10 cellular contexts compared by ENCODE assay signal in the genomic region with DNA sequence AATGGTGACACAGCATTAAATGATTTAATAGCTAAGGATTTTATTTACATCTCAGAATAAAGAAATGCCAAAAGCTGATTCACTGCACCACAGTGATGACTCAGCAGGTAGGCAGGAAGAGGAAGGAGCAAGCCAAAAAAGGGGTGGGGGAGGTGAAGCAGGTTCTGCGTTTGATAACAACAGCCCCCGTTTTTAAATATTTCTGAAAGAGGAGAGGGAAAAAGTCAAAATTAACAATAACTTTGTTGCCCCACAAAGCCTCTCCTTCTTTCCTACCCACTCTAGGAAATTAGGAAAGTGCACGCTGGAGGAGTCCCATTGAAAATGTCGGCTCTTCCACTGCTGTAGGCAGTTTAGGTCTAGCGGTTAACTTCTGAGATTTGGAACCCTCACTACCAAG. TPM values are rescaled to one million over a fixed set of nuclear protein-coding genes. Genes with fewer than 3 reads are reported as not detected.
DNase-seq lines count a peak whose midpoint lies in the region; ATAC-seq, FAIRE-seq and TF ChIP-seq lines count a peak whose summit lies in the region.
"Had no signal": no experiment of that assay in that cellular context is flagged by ENCODE, and none has a peak within 500 bp of the region (broad histone marks: within the 10 kb centered on the region; RNA-seq: fewer than 3 reads in every experiment).

No MANE protein-coding gene starts in this region.

- no peaks in the 10 kb centered on the region for H3K36me3 ChIP-seq in MG63
- no peaks in the 10 kb centered on the region for H3K36me3 ChIP-seq in K562 (ENCODE audit: control insufficient read depth, insufficient read depth, low read length)
- no peaks in the 10 kb centered on the region for H3K36me3 ChIP-seq in ascending aorta

- no peaks in the 10 kb centered on the region for H3K36me3 Mint-ChIP-seq in natural killer cell

- H3K9me3 Mint-ChIP-seq in natural killer cell: no peaks in the 10 kb centered on the region
- H3K9me3 Mint-ChIP-seq: activated T-cell treated with anti-CD3 and anti-CD28 coated beads, Interleukin-2, amount 50 U/mL, for 72 hours had no signal

- peak; percentile 84 for ATAC-seq in K562
- ATAC-seq in natural killer cell: no peak
- ATAC-seq: activated T-cell treated with anti-CD3 and anti-CD28 coated beads, Interleukin-2, amount 50 U/mL, for 72 hours; sciatic nerve had no signal

- DNase-seq in GM03348 (ENCODE audit: low spot score) (peak; percentile 57), MG63 (peak; percentile 74), K562 (ENCODE audit: extremely low read depth in 1 of 4, low spot score in 3 of 4) (peak; percentile 47 to 65 (median 60)), natural killer cell (no peak), ascending aorta (ENCODE audit: low spot score in 2 of 2) (no peak), activated gamma-delta T cell (lab: John Stamatoyannopoulos, UW) (no peak), HT-29 (ENCODE audit: low spot score) (no peak)
- DNase-seq: NK-92 treated with Interleukin-12 subunit alpha and Interleukin-12 subunit beta, amount 100 ng/mL, for 24 hours had no signal

- H3K4me1 Mint-ChIP-seq in natural killer cell: peaks cover 0 to 8% of the 10 kb centered on the region in 2 donors

- no peaks in the 10 kb centered on the region for H3K9me1 ChIP-seq in K562 (ENCODE audit: control insufficient read depth, insufficient read depth, low read length)

- H3K27me3 ChIP-seq in MG63: no peaks in the 10 kb centered on the region
- H3K27me3 ChIP-seq in K562 (ENCODE audit: control insufficient read depth in 2 of 2, insufficient read depth in 2 of 2, low read length in 2 of 2): no peaks in the 10 kb centered on the region
- H3K27me3 ChIP-seq in ascending aorta: no peaks in the 10 kb centered on the region

- H3K27ac ChIP-seq in K562 (ENCODE audit: extremely low read depth, low read depth, low read length) (peak overlapping the region; percentile 79; the same call in 2 of the 3 replicates), ascending aorta (no peak overlapping the region)

- no peaks in the 10 kb centered on the region for H4K20me1 ChIP-seq in K562 (replicated peaks; ENCODE audit: control insufficient read depth, insufficient read depth, low read length)

- intact Hi-C loops in K562 (cut with micrococcal nuclease) (no loop called here), natural killer cell (cut with micrococcal nuclease) (no loop called here), ascending aorta (cut with DNase I) (no loop called here)

- H3K27me3 Mint-ChIP-seq in natural killer cell (ENCODE audit: low read depth in 2 of 2): peaks cover 0 to 6% of the 10 kb centered on the region in 2 donors

- H3K9ac ChIP-seq in K562 (ENCODE audit: insufficient read depth in 1 of 2, low read depth in 2 of 2, low read length in 2 of 2): 0 out of 4 replicates have a peak overlapping the region, but pooled peaks of 1 of the 2 experiments have one; percentile 12

- no TSS peak for BruUV-seq in K562 (replicated peaks; lab: Mats Ljungman, UMichigan)

- TF ChIP-seq CTCF in K562 (IDR thresholded peaks at IDR 0.05 in 2 of 3, conservative IDR thresholded peaks at IDR 0.05 in 1 of 3; ENCODE audit: insufficient read depth in 2 of 3, low read depth in 1 of 3, low read length in 3 of 3) (no peak), natural killer cell (IDR thresholded peaks at IDR 0.05) (no peak), ascending aorta (IDR thresholded peaks at IDR 0.05) (no peak)

- H3K4me3 ChIP-seq in MG63: no peak overlapping the region
- H3K4me3 ChIP-seq in K562: no peak overlapping the region
- H3K4me3 ChIP-seq in ascending aorta: no peak overlapping the region

- CTCF ChIA-PET in K562 (lab: Yijun Ruan, JAX; ENCODE audit: low intra/inter-chr PET ratio): no interaction called here

- H3K9me3 ChIP-seq in MG63: peaks cover 5% of the 10 kb centered on the region; the same call in 1 of the 2 replicates
- 0 out of 2 replicates have a peak, but pooled peaks cover 3% of the 10 kb centered on the region for H3K9me3 ChIP-seq in K562 (replicated peaks; ENCODE audit: control insufficient read depth, insufficient read depth, low read depth, low read length)
- H3K9me3 ChIP-seq in ascending aorta: no peaks in the 10 kb centered on the region

- TF ChIP-seq POLR2A in K562 (conservative IDR thresholded peaks at IDR 0.05): no peak

- H3K4me3 Mint-ChIP-seq in natural killer cell: peak overlapping the region; percentile 33
- H3K4me3 Mint-ChIP-seq: activated T-cell treated with anti-CD3 and anti-CD28 coated beads, Interleukin-2, amount 50 U/mL, for 72 hours had no signal

- FAIRE-seq in K562 (lab: Jason Lieb, UNC): peak; percentile 71

- peak overlapping the region; percentile 67; the same call in 1 of the 2 replicates for H3K4me2 ChIP-seq in K562 (ENCODE audit: insufficient read depth, low read length)

- no peaks in the 10 kb centered on the region for H3K79me2 ChIP-seq in K562 (ENCODE audit: control insufficient read depth, insufficient read depth, low read length)

- TF ChIP-seq EP300 in K562 (IDR thresholded peaks at IDR 0.05; ENCODE audit: low read length): peak; percentile 41; the same call in 1 of the 2 replicates

- WGBS in K562 (ENCODE audit: insufficient coverage, low coverage, missing lambda C conversion rate): 31% methylated on average over 3 of the region's 5 CpGs

- TF ChIP-seq RAD21 in K562 (CRISPR knock-in tag; conservative IDR thresholded peaks at IDR 0.05 in 1 of 2, IDR thresholded peaks at IDR 0.05 in 1 of 2): no peak

- H3K4me1 ChIP-seq in K562 (replicated peaks in 1 of 2; ENCODE audit: control insufficient read depth in 2 of 2, insufficient read depth in 2 of 2, low read length in 2 of 2): peaks cover 0 to 4% of the 10 kb centered on the region in 2 experiments; a peak in 3 of 5 replicates
- no peaks in the 10 kb centered on the region for H3K4me1 ChIP-seq in ascending aorta

- peak overlapping the region; percentile 84 for H2AFZ ChIP-seq in K562 (ENCODE audit: low read depth, low read length)

- POLR2A ChIA-PET in K562 (lab: Yijun Ruan, JAX): interaction anchor here (1.0 kb wide), 1 partner anchor 30 kb away, joined by 4 read pairs; no protein-coding TSS in a partner anchor

- H3K27ac Mint-ChIP-seq in natural killer cell: no peak overlapping the region
- H3K27ac Mint-ChIP-seq: activated T-cell treated with anti-CD3 and anti-CD28 coated beads, Interleukin-2, amount 50 U/mL, for 72 hours had no signal

- in situ Hi-C loops in K562 (cut with MboI): no loop called here

TF ChIP-seq in K562, 482 proteins besides CTCF, POLR2A, EP300 and RAD21 (continues in another document):
- TF ChIP-seq MAFF (IDR thresholded peaks at IDR 0.05; ENCODE audit: low read length) (peak; percentile 94), ZNF592 (IDR thresholded peaks at IDR 0.05) (0 out of 2 replicates have a peak, but pooled peaks have one; percentile 21), ATF7 (IDR thresholded peaks at IDR 0.05) (peak; percentile 40; the same call in 1 of the 2 replicates), ZEB2 (IDR thresholded peaks at IDR 0.05) (no peak), NR4A1 (CRISPR knock-in tag; IDR thresholded peaks at IDR 0.05) (no peak), NR4A1 (tag; IDR thresholded peaks at IDR 0.05) (no peak), ELF2 (CRISPR knock-in tag; IDR thresholded peaks at IDR 0.05) (no peak)

RNA-seq across cellular contexts. Expression of gene CCDC54, which starts 9.9 kb away (rescaled TPM):
- total RNA-seq in MG63 (2014; rRNA removed; shearing (Covaris generic); ENCODE audit: low replicate concordance): not detected in 2 replicates
- total RNA-seq in K562 (2011; cell fraction: chromatin; rRNA removed; ENCODE audit: low replicate concordance): not detected in 2 replicates
- not detected in 2 replicates for total RNA-seq in K562 (2011; cell fraction: nucleolus; rRNA removed)
- not detected in 2 replicates for total RNA-seq in K562 (2011; cell fraction: nucleoplasm; rRNA removed)
- total RNA-seq in K562 (2014; rRNA removed): not detected in 2 replicates
- not detected in 2 replicates for total RNA-seq in K562 (2014; rRNA removed; fragmentation: Illumina TruSeq; extraction: Trizol)
- not detected in 2 replicates for total RNA-seq in K562 (2015; rRNA removed; fragmentation: Illumina TruSeq; extraction: Trizol)
- total RNA-seq in K562 (2021): not detected in 2 replicates
- polyA plus RNA-seq in K562 (2011; rRNA removed): not detected in 2 replicates
- polyA plus RNA-seq in K562 (2011; cell fraction: cytosol; rRNA removed): not detected in 2 replicates
- polyA plus RNA-seq in K562 (2011; cell fraction: nucleus; rRNA removed): not detected in 2 replicates
- polyA plus RNA-seq in K562 (2012): not detected in 2 replicates
- polyA plus RNA-seq in K562 (2014; fragmentation: Illumina TruSeq; extraction: Trizol): not detected in 2 replicates
- polyA plus RNA-seq in K562 (2014; fragmentation: Nextera tagmentation; extraction: Ambion mirVana): not detected
- not detected in 2 replicates for polyA plus RNA-seq in K562 (2014; rRNA removed)
- polyA minus RNA-seq in K562 (2011; rRNA and poly(A)+ RNA removed): not detected in 2 replicates
- not detected in 2 replicates for polyA minus RNA-seq in K562 (2011; cell fraction: cytosol; rRNA and poly(A)+ RNA removed)
- not detected in 2 replicates for polyA minus RNA-seq in K562 (2011; cell fraction: nucleus; rRNA and poly(A)+ RNA removed)
- not detected for total RNA-seq in natural killer cell
- not detected for total RNA-seq in ascending aorta
- not detected in 2 replicates for total RNA-seq in HT-29 (2014; rRNA removed; shearing (Covaris generic))
- total RNA-seq: activated T-cell treated with anti-CD3 and anti-CD28 coated beads, Interleukin-2, amount 50 U/mL, for 72 hours; sciatic nerve had no signal

Comparison
In these comparisons a context has a peak if more than half of its experiments do, and no peak if none do; other contexts are left out.
1. DNase-seq: peak in GM03348 (single experiment), MG63 (single experiment) and K562 (4 of 4); none in natural killer cell (single experiment), ascending aorta (0 of 2), activated gamma-delta T cell (single experiment) and HT-29 (single experiment).